ENCODE assay signal across 28 cellular contexts in genomic region chr7:3245721-3246120, GRCh38.
"Had no signal": no experiment of that assay in that cellular context is flagged by ENCODE, and none has a peak within 500 bp of the region (broad histone marks: within the 10 kb centered on the region; RNA-seq: fewer than 3 reads in every experiment).

No MANE protein-coding gene starts in this region.

- ATAC-seq: left lung; lower lobe of right lung; mucosa of descending colon; psoas muscle; stimulated activated memory B cell treated with anti-CD40 and anti-IgM and Interleukin-4, amounts not matched to agents 10 μg/mL and 1 μg/mL and 100 μg/mL, for 72 hours; stimulated activated naive CD8-positive, alpha-beta T cell treated with anti-CD3 and anti-CD28 coated beads, Interleukin-15, amount 100 ng/mL, for 72 hours had no signal

- H2AFZ ChIP-seq: parathyroid adenoma had no signal

- DNase-seq: activated CD4-positive, alpha-beta T cell treated with anti-CD3 and anti-CD28 coated beads for 48 hours; activated CD4-positive, alpha-beta T cell treated with anti-CD3 and anti-CD28 coated beads, Interleukin-2, amount 50 U/mL, for 48 hours; activated CD8-positive, alpha-beta memory T cell treated with anti-CD3 and anti-CD28 coated beads for 24 hours; activated effector memory CD4-positive, alpha-beta T cell treated with anti-CD3 and anti-CD28 coated beads, Interleukin-2, amount 50 U/mL, for 16 hours; activated naive CD4-positive, alpha-beta T cell treated with anti-CD3 and anti-CD28 coated beads for 36 hours; activated naive CD8-positive, alpha-beta T cell treated with anti-CD3 and anti-CD28 coated beads for 36 hours; adrenal gland; aorta; brain microvascular endothelial cell; central memory CD4-positive, alpha-beta T cell; effector CD8-positive, alpha-beta T cell; esophagus squamous epithelium; foreskin melanocyte; left lung; lower lobe of right lung; mesendoderm; mucosa of descending colon; psoas muscle; sigmoid colon; small intestine; stimulated activated CD4-positive, alpha-beta T cell treated with anti-CD3 and anti-CD28 coated beads, Interleukin-4, amount 100 ng/mL, for 4 hours; stimulated activated CD8-positive, alpha-beta memory T cell treated with anti-CD3 and anti-CD28 coated beads, Interleukin-4, amount 100 ng/mL, for 48 hours; stimulated activated naive CD8-positive, alpha-beta T cell treated with anti-CD3 and anti-CD28 coated beads, Interleukin-15, amount 100 ng/mL, for 72 hours; uterus had no signal

- H3K4me1 ChIP-seq: adrenal gland, left lung, lower lobe of right lung, parathyroid adenoma, psoas muscle, tibial nerve, uterus had no signal

- H3K36me3 ChIP-seq: adrenal gland, brain microvascular endothelial cell, esophagus squamous epithelium, left lung, lower lobe of right lung, sigmoid colon, tibial nerve, uterus had no signal

- H3K4me3 ChIP-seq: adrenal gland, esophagus squamous epithelium, left lung, lower lobe of right lung, mucosa of descending colon, psoas muscle, sigmoid colon, tibial nerve, uterus had no signal

- H3K9ac ChIP-seq: parathyroid adenoma had no signal

- H3K27ac ChIP-seq: adrenal gland, brain microvascular endothelial cell, epithelial cell of prostate, left lung, lower lobe of right lung, parathyroid adenoma, psoas muscle, tibial nerve, uterus had no signal

- H3K9me3 ChIP-seq: adrenal gland, mucosa of descending colon, psoas muscle, uterus had no signal

- H3K27me3 ChIP-seq: adrenal gland, brain microvascular endothelial cell, esophagus squamous epithelium, left lung, sigmoid colon, tibial nerve, uterus had no signal
